9 cellular contexts compared by ENCODE assay signal in genomic region chr19:47417746-47418594, GRCh38. TPM values are rescaled to one million over a fixed set of nuclear protein-coding genes. Genes with fewer than 3 reads are reported as not detected.
DNase-seq lines count a peak whose midpoint lies in the region; TF ChIP-seq lines count a peak whose summit lies in the region.
"Had no signal": no experiment of that assay in that cellular context is flagged by ENCODE, and none has a peak within 500 bp of the region (broad histone marks: within the 10 kb centered on the region; RNA-seq: fewer than 3 reads in every experiment).

No MANE protein-coding gene starts in this region.

- H3K4me1 Mint-ChIP-seq in neural progenitor cell = peaks cover 43% of the 10 kb centered on the region

- peak overlapping the region in 1 of 11 experiments; percentile 72; a peak in 1 of 22 replicates for H3K9ac ChIP-seq in BLaER1 treated with 17β-estradiol and CSF1 and Interleukin-3, amounts not matched to agents 10 nM and 100 nM
- H3K9ac ChIP-seq in HUES6 (ENCODE audit: low read length) (peak overlapping the region; percentile 45), endocrine pancreas (ENCODE audit: control insufficient read depth, insufficient read depth, low read length) (peak overlapping the region; percentile 24), neural progenitor cell (no peak overlapping the region)

- peak overlapping the region in 6 of 10 experiments; percentile 47 to 67 (median 60); a peak in 11 of 20 replicates for H3K4me3 ChIP-seq in BLaER1 treated with 17β-estradiol and CSF1 and Interleukin-3, amounts not matched to agents 10 nM and 100 nM
- H3K4me3 ChIP-seq in HUES6 (ENCODE audit: low read depth, low read length) (peak overlapping the region; percentile 76), endocrine pancreas (ENCODE audit: control insufficient read depth, insufficient read depth, low read length) (peak overlapping the region; percentile 15), neural progenitor cell (peak overlapping the region; percentile 57), brain microvascular endothelial cell (ENCODE audit: low read depth, low read length) (no peak overlapping the region)

- H3K4me3 Mint-ChIP-seq in neural progenitor cell = peak overlapping the region; percentile 91

- H2AFZ ChIP-seq in neural progenitor cell (replicated peaks) = no peak overlapping the region

- H3K4me2 ChIP-seq in BLaER1 treated with 17β-estradiol and CSF1 and Interleukin-3, amounts not matched to agents 10 nM and 100 nM = peak overlapping the region; percentile 39 to 93 (median 82); a peak in 14 of 22 replicates
- H3K4me2 ChIP-seq in neural progenitor cell = peak overlapping the region; percentile 96

- no peak for TF ChIP-seq CTCF in neural progenitor cell (IDR thresholded peaks at IDR 0.05)
- no peak for TF ChIP-seq CTCF in brain microvascular endothelial cell (IDR thresholded peaks at IDR 0.05; ENCODE audit: low read depth, low read length, missing control alignments)

- no peaks in the 10 kb centered on the region for H3K79me2 ChIP-seq in neural progenitor cell (ENCODE audit: low read depth)

- peaks cover 30 to 53% (median 43%) of the 10 kb centered on the region in 10 experiments; a peak in 19 of 20 replicates for H3K4me1 ChIP-seq in BLaER1 treated with 17β-estradiol and CSF1 and Interleukin-3, amounts not matched to agents 10 nM and 100 nM
- peaks cover 37% of the 10 kb centered on the region for H3K4me1 ChIP-seq in HUES6 (ENCODE audit: control insufficient read depth, insufficient read depth, low read length)
- no peaks in the 10 kb centered on the region for H3K4me1 ChIP-seq in endocrine pancreas (ENCODE audit: control insufficient read depth, insufficient read depth, low read length)
- H3K4me1 ChIP-seq in neural progenitor cell = peaks cover 41% of the 10 kb centered on the region

- no peaks in the 10 kb centered on the region for H3K36me3 ChIP-seq in BLaER1 treated with 17β-estradiol and CSF1 and Interleukin-3, amounts not matched to agents 10 nM and 100 nM
- peaks cover 22% of the 10 kb centered on the region for H3K36me3 ChIP-seq in HUES6 (ENCODE audit: control insufficient read depth, insufficient read depth, low read length)
- no peaks in the 10 kb centered on the region for H3K36me3 ChIP-seq in endocrine pancreas (ENCODE audit: control insufficient read depth, insufficient read depth, low read length)
- no peaks in the 10 kb centered on the region for H3K36me3 ChIP-seq in neural progenitor cell
- no peaks in the 10 kb centered on the region for H3K36me3 ChIP-seq in brain microvascular endothelial cell (replicated peaks)

- peaks cover 91 to 99% (median 97%) of the 10 kb centered on the region in 11 experiments for H3K27me3 ChIP-seq in BLaER1 treated with 17β-estradiol and CSF1 and Interleukin-3, amounts not matched to agents 10 nM and 100 nM
- H3K27me3 ChIP-seq in HUES6 (ENCODE audit: control insufficient read depth, insufficient read depth, low read length) = peaks cover 63% of the 10 kb centered on the region
- H3K27me3 ChIP-seq in endocrine pancreas (ENCODE audit: control insufficient read depth, insufficient read depth, low read length) = peaks cover 4% of the 10 kb centered on the region
- peaks cover 57% of the 10 kb centered on the region for H3K27me3 ChIP-seq in neural progenitor cell
- peaks cover 53% of the 10 kb centered on the region for H3K27me3 ChIP-seq in brain microvascular endothelial cell (replicated peaks)

- H3K27me3 Mint-ChIP-seq in neural progenitor cell (ENCODE audit: insufficient read depth, low read depth) = peaks cover 27% of the 10 kb centered on the region

- no peaks in the 10 kb centered on the region for H3K9me3 Mint-ChIP-seq in neural progenitor cell

- peaks cover 12 to 76% (median 55%) of the 10 kb centered on the region in 11 experiments; a peak in 21 of 22 replicates for H4K20me1 ChIP-seq in BLaER1 treated with 17β-estradiol and CSF1 and Interleukin-3, amounts not matched to agents 10 nM and 100 nM
- peaks cover 29% of the 10 kb centered on the region for H4K20me1 ChIP-seq in neural progenitor cell (ENCODE audit: low read depth)

- H3F3A ChIP-seq in neural progenitor cell (ENCODE audit: low read depth) = peaks cover 28% of the 10 kb centered on the region

- H3K9me3 ChIP-seq in BLaER1 treated with 17β-estradiol and CSF1 and Interleukin-3, amounts not matched to agents 10 nM and 100 nM (replicated peaks in 1 of 11) = no peaks in the 10 kb centered on the region
- H3K9me3 ChIP-seq in HUES6 (ENCODE audit: control insufficient read depth, insufficient read depth, low read depth, low read length) = no peaks in the 10 kb centered on the region
- H3K9me3 ChIP-seq in endocrine pancreas (ENCODE audit: control insufficient read depth, low read length) = no peaks in the 10 kb centered on the region
- no peaks in the 10 kb centered on the region for H3K9me3 ChIP-seq in neural progenitor cell (ENCODE audit: low read depth)

- H3K27ac Mint-ChIP-seq in neural progenitor cell = peak overlapping the region; percentile 43

- no peak overlapping the region for H3K27ac ChIP-seq in BLaER1 treated with 17β-estradiol and CSF1 and Interleukin-3, amounts not matched to agents 10 nM and 100 nM
- H3K27ac ChIP-seq in HUES6 (ENCODE audit: low read depth, low read length) (no peak overlapping the region), neural progenitor cell (no peak overlapping the region), brain microvascular endothelial cell (no peak overlapping the region)

- peaks cover 15% of the 10 kb centered on the region for H3K36me3 Mint-ChIP-seq in neural progenitor cell

- DNase-seq in neural progenitor cell (ENCODE audit: low spot score) (peak; percentile 12), brain microvascular endothelial cell (no peak), NCI-H146 treated with DMSO at 0.1 percent for 48 hours (lab: John Stamatoyannopoulos, UW; ENCODE audit: unreplicated experiment) (no peak), kidney glomerular epithelial cell (lab: John Stamatoyannopoulos, UW) (no peak)
- no peak for DNase-seq in activated CD4-positive, alpha-beta T cell treated with anti-CD3 and anti-CD28 coated beads for 1 hour
- DNase-seq: occipital lobe had no signal

- in situ Hi-C loops in brain microvascular endothelial cell (cut with HindIII; ENCODE audit: low pct_ligation_motif_present, low sequenced_read_pairs) = no loop called here

RNA-seq across cellular contexts. Expression of gene MEIS3, which starts 1.4 kb away (rescaled TPM):
- total RNA-seq in neural progenitor cell (ENCODE audit: low replicate concordance) = 32.2 and 70.5 TPM in 2 replicates

RNA-seq across cellular contexts. Expression of gene SLC8A2, which starts 53.7 kb away (rescaled TPM):
- 14.5 and 17.6 TPM in 2 replicates for total RNA-seq in neural progenitor cell (ENCODE audit: low replicate concordance)
